ENCODE assay signal across 29 cellular contexts in the genomic region with DNA sequence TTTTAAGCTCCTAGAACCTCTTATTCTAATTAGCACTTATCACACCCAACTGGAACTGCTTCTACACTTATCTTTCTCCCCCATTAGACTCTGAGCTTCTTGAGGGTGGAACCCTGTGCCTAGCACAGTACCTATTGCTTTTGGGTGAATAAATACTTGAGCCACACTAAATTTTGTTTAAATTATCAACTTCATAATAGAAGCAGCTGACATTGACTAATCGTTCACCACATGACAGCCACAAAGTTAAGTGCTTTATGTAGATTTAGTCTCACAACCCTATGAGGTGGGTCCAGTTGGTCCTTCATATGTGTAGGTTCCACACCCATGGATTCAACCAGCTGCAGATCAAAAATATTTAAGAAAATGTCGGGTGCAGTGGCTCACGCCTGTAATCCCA.
"Had no signal": no experiment of that assay in that cellular context is flagged by ENCODE, and none has a peak within 500 bp of the region (broad histone marks: within the 10 kb centered on the region; RNA-seq: fewer than 3 reads in every experiment).

No MANE protein-coding gene starts in this region.

- H3K4me3 Mint-ChIP-seq: stimulated activated effector memory CD8-positive, alpha-beta T cell treated with anti-CD3 and anti-CD28 coated beads, Interleukin-12 subunit alpha, Interleukin-12 subunit beta, amount 100 ng/mL, for 72 hours; stimulated activated memory B cell treated with anti-CD40 and anti-IgM and Interleukin-4, amounts not matched to agents 10 μg/mL and 1 μg/mL and 100 μg/mL, for 72 hours; stimulated activated naive B cell treated with anti-CD40 and anti-IgM and Interleukin-4, amounts not matched to agents 10 μg/mL and 1 μg/mL and 100 μg/mL, for 72 hours; stimulated activated naive CD8-positive, alpha-beta T cell treated with anti-CD3 and anti-CD28 coated beads, Interleukin-15, amount 100 ng/mL, for 72 hours; stimulated activated naive CD8-positive, alpha-beta T cell treated with anti-CD3 and anti-CD28 coated beads, Interleukin-15, Interleukin-2, amounts not matched to agents 100 ng/mL and 50 ng/mL, for 24 hours; type B pancreatic cell had no signal

- H3K4me1 ChIP-seq: suprapubic skin, testis, tibial artery, transverse colon, upper lobe of right lung, uterus, vagina had no signal

- H3K36me3 Mint-ChIP-seq: stimulated activated effector memory CD8-positive, alpha-beta T cell treated with anti-CD3 and anti-CD28 coated beads, Interleukin-12 subunit alpha, Interleukin-12 subunit beta, amount 100 ng/mL, for 72 hours had no signal

- H3K9me3 ChIP-seq: stomach, suprapubic skin, testis, thoracic aorta, thyroid gland, tibial artery, tibial nerve, transverse colon, upper lobe of left lung, upper lobe of right lung, uterus, vagina had no signal

- DNase-seq: stimulated activated CD4-positive, alpha-beta T cell treated with anti-CD3 and anti-CD28 coated beads, Interleukin-2, amount 100 ng/mL, for 48 hours; stimulated activated CD4-positive, alpha-beta T cell treated with anti-CD3 and anti-CD28 coated beads, Interleukin-4, amount 100 ng/mL, for 1 hour; stimulated activated CD4-positive, alpha-beta T cell treated with anti-CD3 and anti-CD28 coated beads, Interleukin-4, amount 100 ng/mL, for 24 hours; stimulated activated CD4-positive, alpha-beta T cell treated with anti-CD3 and anti-CD28 coated beads, Interleukin-4, amount 100 ng/mL, for 4 hours; stimulated activated CD8-positive, alpha-beta memory T cell treated with anti-CD3 and anti-CD28 coated beads, Interleukin-4, amount 100 ng/mL, for 48 hours; stimulated activated naive B cell treated with anti-CD40 and anti-IgM and Interleukin-4, amounts not matched to agents 10 μg/mL and 1 μg/mL and 100 μg/mL, for 72 hours; stimulated activated naive CD4-positive, alpha-beta T cell; stimulated activated naive CD4-positive, alpha-beta T cell treated with Interleukin-2 at 50 U/mL for 16 hours; stimulated activated naive CD8-positive, alpha-beta T cell treated with anti-CD3 and anti-CD28 coated beads, Interleukin-15, amount 100 ng/mL, for 72 hours; stimulated activated naive CD8-positive, alpha-beta T cell treated with anti-CD3 and anti-CD28 coated beads, Interleukin-15, Interleukin-2, amounts not matched to agents 100 U/mL and 50 U/mL, for 24 hours; stomach; substantia nigra; testis; thyroid gland; tibial artery; transverse colon; trophoblast cell; upper lobe of left lung; upper lobe of right lung; uterus had no signal

- H3K9me3 Mint-ChIP-seq: stimulated activated effector memory CD8-positive, alpha-beta T cell treated with anti-CD3 and anti-CD28 coated beads, Interleukin-12 subunit alpha, Interleukin-12 subunit beta, amount 100 ng/mL, for 72 hours; stimulated activated memory B cell treated with anti-CD40 and anti-IgM and Interleukin-4, amounts not matched to agents 10 μg/mL and 1 μg/mL and 100 μg/mL, for 72 hours; stimulated activated naive B cell treated with anti-CD40 and anti-IgM and Interleukin-4, amounts not matched to agents 10 μg/mL and 1 μg/mL and 100 μg/mL, for 72 hours; stimulated activated naive CD8-positive, alpha-beta T cell treated with anti-CD3 and anti-CD28 coated beads, Interleukin-15, amount 100 ng/mL, for 72 hours; stimulated activated naive CD8-positive, alpha-beta T cell treated with anti-CD3 and anti-CD28 coated beads, Interleukin-15, Interleukin-2, amounts not matched to agents 100 ng/mL and 50 ng/mL, for 24 hours; type B pancreatic cell had no signal

- H3K27me3 Mint-ChIP-seq: stimulated activated memory B cell treated with anti-CD40 and anti-IgM and Interleukin-4, amounts not matched to agents 10 μg/mL and 1 μg/mL and 100 μg/mL, for 72 hours; stimulated activated naive B cell treated with anti-CD40 and anti-IgM and Interleukin-4, amounts not matched to agents 10 μg/mL and 1 μg/mL and 100 μg/mL, for 72 hours; stimulated activated naive CD8-positive, alpha-beta T cell treated with anti-CD3 and anti-CD28 coated beads, Interleukin-15, amount 100 ng/mL, for 72 hours; stimulated activated naive CD8-positive, alpha-beta T cell treated with anti-CD3 and anti-CD28 coated beads, Interleukin-15, Interleukin-2, amounts not matched to agents 100 ng/mL and 50 ng/mL, for 24 hours; type B pancreatic cell had no signal

- H3K27ac ChIP-seq: stomach, suprapubic skin, testis, thoracic aorta, thyroid gland, tibial artery, tibial nerve, transverse colon, upper lobe of left lung, upper lobe of right lung, uterus, vagina had no signal

- H3K27ac Mint-ChIP-seq: stimulated activated effector memory CD8-positive, alpha-beta T cell treated with anti-CD3 and anti-CD28 coated beads, Interleukin-12 subunit alpha, Interleukin-12 subunit beta, amount 100 ng/mL, for 72 hours; stimulated activated memory B cell treated with anti-CD40 and anti-IgM and Interleukin-4, amounts not matched to agents 10 μg/mL and 1 μg/mL and 100 μg/mL, for 72 hours; stimulated activated naive B cell treated with anti-CD40 and anti-IgM and Interleukin-4, amounts not matched to agents 10 μg/mL and 1 μg/mL and 100 μg/mL, for 72 hours; stimulated activated naive CD8-positive, alpha-beta T cell treated with anti-CD3 and anti-CD28 coated beads, Interleukin-15, amount 100 ng/mL, for 72 hours; stimulated activated naive CD8-positive, alpha-beta T cell treated with anti-CD3 and anti-CD28 coated beads, Interleukin-15, Interleukin-2, amounts not matched to agents 100 ng/mL and 50 ng/mL, for 24 hours; type B pancreatic cell had no signal

- H3K27me3 ChIP-seq: stomach, suprapubic skin, testis, thyroid gland, tibial artery, tibial nerve, transverse colon, upper lobe of left lung, upper lobe of right lung, uterus, vagina had no signal

- ATAC-seq: stimulated activated effector memory CD8-positive, alpha-beta T cell treated with anti-CD3 and anti-CD28 coated beads, Interleukin-12 subunit alpha, Interleukin-12 subunit beta, amount 100 ng/mL, for 72 hours; stimulated activated memory B cell treated with anti-CD40 and anti-IgM and Interleukin-4, amounts not matched to agents 10 μg/mL and 1 μg/mL and 100 μg/mL, for 72 hours; stimulated activated naive B cell treated with anti-CD40 and anti-IgM and Interleukin-4, amounts not matched to agents 10 μg/mL and 1 μg/mL and 100 μg/mL, for 72 hours; stimulated activated naive CD8-positive, alpha-beta T cell treated with anti-CD3 and anti-CD28 coated beads, Interleukin-15, amount 100 ng/mL, for 72 hours; stimulated activated naive CD8-positive, alpha-beta T cell treated with anti-CD3 and anti-CD28 coated beads, Interleukin-15, Interleukin-2, amounts not matched to agents 100 U/mL and 50 U/mL, for 24 hours; upper lobe of right lung had no signal

- H3K4me1 Mint-ChIP-seq: stimulated activated effector memory CD8-positive, alpha-beta T cell treated with anti-CD3 and anti-CD28 coated beads, Interleukin-12 subunit alpha, Interleukin-12 subunit beta, amount 100 ng/mL, for 72 hours; stimulated activated memory B cell treated with anti-CD40 and anti-IgM and Interleukin-4, amounts not matched to agents 10 μg/mL and 1 μg/mL and 100 μg/mL, for 72 hours; stimulated activated naive B cell treated with anti-CD40 and anti-IgM and Interleukin-4, amounts not matched to agents 10 μg/mL and 1 μg/mL and 100 μg/mL, for 72 hours had no signal

- FAIRE-seq: urothelium cell line had no signal

- H3K4me3 ChIP-seq: stomach, suprapubic skin, testis, thoracic aorta, thyroid gland, tibial artery, tibial nerve, transverse colon, upper lobe of left lung, upper lobe of right lung, uterus, vagina had no signal

- H3K36me3 ChIP-seq: suprapubic skin, thoracic aorta, thyroid gland, transverse colon, upper lobe of left lung, upper lobe of right lung, uterus, vagina had no signal
